8 cellular contexts compared by ENCODE assay signal in the genomic region with DNA sequence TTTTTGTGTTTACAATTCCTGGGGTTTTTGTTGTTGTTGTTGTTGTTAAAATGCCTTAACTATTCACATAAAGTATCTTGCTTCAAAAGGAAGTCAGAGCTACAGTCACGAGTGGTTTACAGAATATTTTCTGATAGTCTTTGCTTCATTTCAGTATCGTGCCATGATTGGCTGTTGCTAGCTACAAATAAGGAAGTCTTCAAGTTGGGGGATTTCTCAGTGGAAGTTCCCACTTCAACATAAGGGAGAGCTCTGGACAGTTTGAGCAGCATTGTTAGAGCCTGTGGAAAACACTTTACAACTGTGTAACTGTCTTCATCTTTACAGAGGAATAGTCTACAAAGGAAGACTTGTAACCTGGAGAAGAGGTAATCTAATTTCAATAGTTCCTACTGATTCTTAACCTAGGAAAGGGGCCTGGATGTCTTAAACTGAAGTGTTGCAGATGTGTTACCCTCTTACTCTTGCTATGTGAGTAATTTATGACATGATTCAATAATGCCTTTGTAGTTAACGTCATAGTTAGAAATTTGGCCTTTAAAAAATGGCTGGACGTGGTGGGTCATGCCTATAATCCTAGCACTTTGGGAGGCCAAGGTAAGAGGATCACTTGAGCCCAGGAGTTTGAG. TPM values are rescaled to one million over a fixed set of nuclear protein-coding genes. Genes with fewer than 3 reads are reported as not detected.
A peak's percentile ranks its signal among the peaks of the same experiment; 100 is the strongest.
DNase-seq lines count a peak whose midpoint lies in the region; ATAC-seq, FAIRE-seq and TF ChIP-seq lines count a peak whose summit lies in the region.

No MANE protein-coding gene starts in this region.

- peak in 2 of 10 experiments; percentile 11 to 15 for DNase-seq in CD4-positive, alpha-beta T cell
- DNase-seq in T-helper 9 cell (peak; percentile 27), globus pallidus (ENCODE audit: low spot score) (peak; percentile 53), small intestine (peak; percentile 41), HuH-7.5 (ENCODE audit: low spot score) (no peak), epidermal melanocyte (ENCODE audit: insufficient read length, low spot score) (no peak)

- TF ChIP-seq CTCF in CD4-positive, alpha-beta T cell (IDR thresholded peaks at IDR 0.05): no peak

- intact Hi-C loops in CD4-positive, alpha-beta T cell (cut with DNase I, micrococcal nuclease): loop anchor here in 1 of 2 experiments (2.0 to 5.0 kb wide), 2 partner anchors 24 to 280 kb away; partner anchors contain the start of genes TANK and TBR1

- H3K4me3 ChIP-seq in small intestine (ENCODE audit: low read depth in 1 of 2, low read length in 2 of 2): peak overlapping the region; percentile 19 to 28

- peak overlapping the region; percentile 89 for H3K27ac Mint-ChIP-seq in CD4-positive, alpha-beta T cell

- peak; percentile 88 for ATAC-seq in CD4-positive, alpha-beta T cell (ENCODE audit: poor library complexity)
- ATAC-seq in GM19035 (IDR thresholded peaks at IDR 0.05; ENCODE audit: unreplicated experiment) (peak; percentile 79), HG03159 (IDR thresholded peaks at IDR 0.05; ENCODE audit: unreplicated experiment) (peak; percentile 80)

- no peaks in the 10 kb centered on the region for H3K9me3 Mint-ChIP-seq in CD4-positive, alpha-beta T cell

- H3K9me3 ChIP-seq in CD4-positive, alpha-beta T cell (ENCODE audit: control insufficient read depth, low read length): no peaks in the 10 kb centered on the region
- no peaks in the 10 kb centered on the region for H3K9me3 ChIP-seq in small intestine (ENCODE audit: control insufficient read depth, low read depth)

- peaks cover 60% of the 10 kb centered on the region for H3K4me1 Mint-ChIP-seq in CD4-positive, alpha-beta T cell (ENCODE audit: low read depth)

- no peaks in the 10 kb centered on the region for H3K27me3 ChIP-seq in CD4-positive, alpha-beta T cell (ENCODE audit: control insufficient read depth, insufficient read depth, low read length)
- H3K27me3 ChIP-seq in small intestine (ENCODE audit: control insufficient read depth in 2 of 2, insufficient read depth in 2 of 2, low read length in 2 of 2): no peaks in the 10 kb centered on the region

- CTCF ChIA-PET in CD4-positive, alpha-beta T cell (lab: Charles Lee): interaction anchor here (0.6 kb wide), 1 partner anchor 9 kb away, joined by 3 read pairs; no protein-coding TSS in a partner anchor

- no peaks in the 10 kb centered on the region for H3K36me3 ChIP-seq in small intestine (ENCODE audit: control insufficient read depth in 2 of 2, insufficient read depth in 2 of 2, low read length in 2 of 2)

- peak overlapping the region; percentile 76 for H3K27ac ChIP-seq in CD4-positive, alpha-beta T cell (ENCODE audit: low read depth, low read length)
- H3K27ac ChIP-seq in small intestine (ENCODE audit: low read depth in 1 of 2, low read length in 1 of 2): peak overlapping the region; percentile 41 to 85

- no peak for FAIRE-seq in small intestine (lab: Jason Lieb, UNC)

- peak overlapping the region; percentile 87 for H3K4me3 Mint-ChIP-seq in CD4-positive, alpha-beta T cell

- POLR2A ChIA-PET in CD4-positive, alpha-beta T cell (lab: Charles Lee): interaction anchor here (0.7 to 2.4 kb wide), 10 partner anchors 10 to 171 kb away, joined by 3 to 9 read pairs (median 4); partner anchors contain the start of genes PSMD14 and TANK

- 31 to 65% (median 48%) methylated on average over 4 of the region's 4 CpGs for WGBS in small intestine, 3 donors

- no peaks in the 10 kb centered on the region for H3K27me3 Mint-ChIP-seq in CD4-positive, alpha-beta T cell

- H3K4me1 ChIP-seq in small intestine (ENCODE audit: control insufficient read depth in 2 of 2, insufficient read depth in 1 of 2, low read depth in 1 of 2, low read length in 1 of 2): peaks cover 0 to 5% of the 10 kb centered on the region in 2 donors

- no peaks in the 10 kb centered on the region for H3K36me3 Mint-ChIP-seq in CD4-positive, alpha-beta T cell (ENCODE audit: low read depth)

RNA-seq across cellular contexts. Expression of gene TANK, which starts 23.4 kb away (rescaled TPM):
- total RNA-seq in CD4-positive, alpha-beta T cell: 10 to 100 TPM; 66.3 to 71.7 TPM
- polyA plus RNA-seq in small intestine: 10 to 100 TPM; 27.7 to 39.1 (median 35.1) TPM

Comparison
In these comparisons a context has a peak if more than half of its experiments do, and no peak if none do; other contexts are left out.
1. DNase-seq: peak in T-helper 9 cell (single experiment), globus pallidus (single experiment) and small intestine (single experiment); none in HuH-7.5 (single experiment) and epidermal melanocyte (single experiment).
2. Peak in every context shown above with its lines, with median percentiles within 50 percentile points of each other: ATAC-seq.